ENCODE assay signal across 8 cellular contexts in the genomic region with DNA sequence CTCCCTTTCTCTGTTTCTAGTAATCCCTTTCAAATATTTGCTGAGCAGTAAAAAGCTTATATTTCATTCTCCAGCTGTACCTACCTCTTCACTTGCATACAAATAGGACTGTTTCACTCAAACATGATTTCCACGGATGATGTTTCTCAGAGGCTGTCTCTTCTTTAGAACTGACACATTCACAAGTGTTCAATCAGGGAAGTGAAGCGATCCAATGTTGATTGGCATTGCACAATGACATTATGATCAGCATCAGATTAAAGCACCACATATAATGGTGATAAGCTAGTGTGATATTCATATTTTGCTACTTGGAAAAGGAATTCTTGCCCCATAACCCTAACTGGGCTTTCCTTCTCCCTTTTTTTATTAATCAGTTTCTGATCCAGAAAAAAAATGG.
"Had no signal": no experiment of that assay in that cellular context is flagged by ENCODE, and none has a peak within 500 bp of the region (broad histone marks: within the 10 kb centered on the region; RNA-seq: fewer than 3 reads in every experiment).

No MANE protein-coding gene starts in this region.

- H3K4me1 Mint-ChIP-seq: GM23338, H9, IgD-negative memory B cell had no signal

- H3K27ac Mint-ChIP-seq: GM23338, H9, IgD-negative memory B cell had no signal

- DNase-seq: H9, HCEC 1CT, KBM-7 had no signal

- H3K4me3 ChIP-seq: GM23338 had no signal

- H3K4me2 ChIP-seq: GM23338 had no signal

- H2AFZ ChIP-seq: GM23338 had no signal

- H3K36me3 Mint-ChIP-seq: IgD-negative memory B cell had no signal

- H3K4me3 Mint-ChIP-seq: GM23338, H9, IgD-negative memory B cell had no signal

- FAIRE-seq: H1, H54, HTR-8/SVneo had no signal

- ATAC-seq: GM23338 had no signal

- H3K27me3 Mint-ChIP-seq: IgD-negative memory B cell had no signal
